27 cellular contexts compared by ENCODE assay signal in the genomic region with DNA sequence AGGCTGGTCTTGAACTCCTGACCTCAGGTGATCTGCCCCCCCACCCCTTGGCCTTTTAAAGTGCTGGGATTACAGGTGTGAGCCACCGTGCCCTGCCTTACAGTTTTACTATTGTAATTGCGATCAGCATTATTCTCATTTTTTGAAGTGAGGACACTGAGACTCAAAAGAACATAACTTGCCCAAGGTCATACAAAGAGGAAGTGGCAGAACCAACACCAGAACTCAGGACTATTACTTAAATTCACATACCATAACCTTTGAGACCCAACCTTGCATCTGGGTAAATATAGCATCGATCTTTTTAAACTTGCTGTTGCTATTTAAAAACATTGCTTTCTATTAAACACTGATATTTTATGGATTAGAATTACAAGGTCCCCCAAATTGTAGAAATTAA. TPM values are rescaled to one million over a fixed set of nuclear protein-coding genes. Genes with fewer than 3 reads are reported as not detected.
DNase-seq lines count a peak whose midpoint lies in the region; ATAC-seq, FAIRE-seq and TF ChIP-seq lines count a peak whose summit lies in the region.
"Had no signal": no experiment of that assay in that cellular context is flagged by ENCODE, and none has a peak within 500 bp of the region (broad histone marks: within the 10 kb centered on the region; RNA-seq: fewer than 3 reads in every experiment).

No MANE protein-coding gene starts in this region.

- intact Hi-C loops in GM12878 (cut with micrococcal nuclease; ENCODE audit: unreplicated experiment) (no loop called here), OCI-LY7 (cut with micrococcal nuclease; ENCODE audit: unreplicated experiment) (no loop called here)

- no peak for TF ChIP-seq EP300 in GM12878 (IDR thresholded peaks at IDR 0.05; ENCODE audit: borderline replicate concordance in 1 of 2, control insufficient read depth in 1 of 2, low read depth in 2 of 2, low read length in 2 of 2)

- H3K27ac ChIP-seq in OCI-LY3 (ENCODE audit: low read length) (peak overlapping the region; percentile 76), GM12878 (ENCODE audit: control insufficient read depth, insufficient read depth) (no peak overlapping the region), OCI-LY7 (ENCODE audit: low read depth, low read length, poor library complexity, severe bottlenecking) (no peak overlapping the region)
- H3K27ac ChIP-seq: BLaER1 treated with 17β-estradiol and CSF1 and Interleukin-3, amounts not matched to agents 10 nM and 100 nM had no signal

- RAD21 ChIA-PET in GM12878 (lab: Charles Lee; ENCODE audit: unreplicated experiment): interaction anchor here (1.0 kb wide), 1 partner anchor 25 kb away, joined by 4 read pairs; no protein-coding TSS in a partner anchor

- no peaks in the 10 kb centered on the region for H3K4me1 Mint-ChIP-seq in T-helper 17 cell
- H3K4me1 Mint-ChIP-seq: CD8-positive, alpha-beta memory T cell had no signal

- CTCF ChIA-PET in GM12878 (lab: Yijun Ruan, JAX): interaction anchor here (1.5 kb wide), 1 partner anchor 25 kb away, joined by 3 read pairs; no protein-coding TSS in a partner anchor
- CTCF ChIA-PET in OCI-LY7 (lab: Charles Lee; ENCODE audit: unreplicated experiment): no interaction called here

- no peak for TF ChIP-seq RAD21 in GM12878 (IDR thresholded peaks at IDR 0.05; ENCODE audit: insufficient read depth, low read depth, low read length)

- H3K4me1 ChIP-seq in OCI-LY3 (ENCODE audit: low read length) (peaks cover 55% of the 10 kb centered on the region), GM12878 (ENCODE audit: control insufficient read depth, insufficient read depth, low read length) (peaks cover 4% of the 10 kb centered on the region; the same call in 1 of the 2 replicates), OCI-LY7 (ENCODE audit: insufficient read depth, low read length, poor library complexity, severe bottlenecking) (peaks cover 8% of the 10 kb centered on the region)
- H3K4me1 ChIP-seq: BE2C had no signal

- 62% methylated on average over 3 of the region's 3 CpGs for WGBS in GM12878 (ENCODE audit: insufficient coverage, insufficient replicate concordance, low lambda C conversion rate, missing lambda C conversion rate)

- DNase-seq in NOMO-1 treated with DMSO at 0.1 percent for 48 hours (lab: John Stamatoyannopoulos, UW; ENCODE audit: unreplicated experiment): peak; percentile 6
- DNase-seq in NOMO-1 treated with dmso at 0.1 percent for 144 hours (lab: John Stamatoyannopoulos, UW; ENCODE audit: unreplicated experiment): no peak
- DNase-seq in GM19239 (ENCODE audit: insufficient read length, low spot score): no peak
- no peak for DNase-seq in GM12878 (ENCODE audit: low read depth, low spot score)
- no peak for DNase-seq in OCI-LY7 (ENCODE audit: low spot score)
- DNase-seq in DMS 273 (lab: John Stamatoyannopoulos, UW; ENCODE audit: unreplicated experiment): no peak
- no peak for DNase-seq in T-helper 17 cell
- DNase-seq: 8988T; ACHN; AML-193; BE2C; CD4-positive, alpha-beta T cell; CD8-positive, alpha-beta memory T cell; DMS53; DMS79 treated with DMSO at 0.1 percent for 48 hours; GF-D8; H9 had no signal

- FAIRE-seq in GM19239 (lab: Jason Lieb, UNC): peak; percentile 11
- no peak for FAIRE-seq in GM12878 (lab: Jason Lieb, UNC)
- FAIRE-seq: A549, D721Med had no signal

- TF ChIP-seq CTCF in OCI-LY3 (IDR thresholded peaks at IDR 0.05; ENCODE audit: low read depth, low read length) (no peak), GM12878 (IDR thresholded peaks at IDR 0.05 in 2 of 3, conservative IDR thresholded peaks at IDR 0.05 in 1 of 3; ENCODE audit: control insufficient read depth in 2 of 3, extremely low read depth in 1 of 3, insufficient read depth in 1 of 3, low read depth in 3 of 3, low read length in 3 of 3) (no peak), OCI-LY7 (conservative IDR thresholded peaks at IDR 0.05; ENCODE audit: low read length) (no peak)

- H2AFZ ChIP-seq in OCI-LY3 (ENCODE audit: low read depth, low read length): 0 out of 2 replicates have a peak overlapping the region, but pooled peaks have one; percentile 1
- H2AFZ ChIP-seq in GM12878 (ENCODE audit: control insufficient read depth, low read depth, low read length): no peak overlapping the region
- H2AFZ ChIP-seq in OCI-LY7 (ENCODE audit: low read length): no peak overlapping the region
- H2AFZ ChIP-seq: GM23338 had no signal

- H3K4me3 Mint-ChIP-seq in T-helper 17 cell: no peak overlapping the region
- H3K4me3 Mint-ChIP-seq: CD14-positive monocyte; CD4-positive, alpha-beta T cell; CD8-positive, alpha-beta memory T cell; GM23338; H9 had no signal

- H3K9me3 ChIP-seq in OCI-LY3 (ENCODE audit: insufficient read depth, low read length) (no peaks in the 10 kb centered on the region), GM12878 (replicated peaks; ENCODE audit: control insufficient read depth, insufficient read depth, low read length) (no peaks in the 10 kb centered on the region), OCI-LY7 (ENCODE audit: low read length) (no peaks in the 10 kb centered on the region), T-helper 17 cell (ENCODE audit: control insufficient read depth, low read length, poor library complexity, severe bottlenecking) (no peaks in the 10 kb centered on the region)
- H3K9me3 ChIP-seq: A549; BE2C; BLaER1 treated with 17β-estradiol and CSF1 and Interleukin-3, amounts not matched to agents 10 nM and 100 nM had no signal

- no peak overlapping the region for H3K27ac Mint-ChIP-seq in T-helper 17 cell
- H3K27ac Mint-ChIP-seq: CD14-positive monocyte; CD4-positive, alpha-beta T cell; CD8-positive, alpha-beta memory T cell; GM23338; H9 had no signal

- SMC1A ChIA-PET in GM12878 (lab: Charles Lee; ENCODE audit: uncharacterized antibody, unreplicated experiment): interaction anchor here (0.7 kb wide), 1 partner anchor 38 kb away, joined by 3 read pairs; no protein-coding TSS in a partner anchor

- no peaks in the 10 kb centered on the region for H3K36me3 Mint-ChIP-seq in T-helper 17 cell (ENCODE audit: low read depth)
- H3K36me3 Mint-ChIP-seq: CD14-positive monocyte; CD8-positive, alpha-beta memory T cell had no signal

- H3K9ac ChIP-seq in OCI-LY3 (ENCODE audit: low read length) (peak overlapping the region; percentile 34; the same call in 1 of the 2 replicates), GM12878 (ENCODE audit: control insufficient read depth, insufficient read depth, low read length) (no peak overlapping the region)
- H3K9ac ChIP-seq: BLaER1 treated with 17β-estradiol and CSF1 and Interleukin-3, amounts not matched to agents 10 nM and 100 nM had no signal

- BruUV-seq in GM12878 (replicated peaks; lab: Mats Ljungman, UMichigan) (no TSS peak), OCI-LY7 (replicated peaks; lab: Mats Ljungman, UMichigan) (no TSS peak)

- peak overlapping the region; percentile 87 for H3K4me2 ChIP-seq in OCI-LY3 (ENCODE audit: low read length)
- H3K4me2 ChIP-seq in GM12878 (ENCODE audit: control insufficient read depth, insufficient read depth): no peak overlapping the region
- H3K4me2 ChIP-seq in OCI-LY7 (ENCODE audit: low read length): no peak overlapping the region
- H3K4me2 ChIP-seq: BLaER1 treated with 17β-estradiol and CSF1 and Interleukin-3, amounts not matched to agents 10 nM and 100 nM; GM23338 had no signal

- H3K4me3 ChIP-seq in OCI-LY3 (ENCODE audit: low read length) (peak overlapping the region; percentile 61; the same call in 1 of the 2 replicates), GM12878 (no peak overlapping the region), OCI-LY7 (ENCODE audit: low read depth, low read length, poor library complexity, severe bottlenecking) (no peak overlapping the region)
- H3K4me3 ChIP-seq: A549; BLaER1 treated with 17β-estradiol and CSF1 and Interleukin-3, amounts not matched to agents 10 nM and 100 nM; GM23338 had no signal

- no peaks in the 10 kb centered on the region for H3K79me2 ChIP-seq in OCI-LY3 (ENCODE audit: low read length)
- no peaks in the 10 kb centered on the region for H3K79me2 ChIP-seq in GM12878 (ENCODE audit: control insufficient read depth, insufficient read depth, low read length)
- no peaks in the 10 kb centered on the region for H3K79me2 ChIP-seq in OCI-LY7 (ENCODE audit: insufficient read depth, low read depth, low read length)

- H4K20me1 ChIP-seq in OCI-LY3 (ENCODE audit: insufficient read depth, low read length) (no peaks in the 10 kb centered on the region), GM12878 (ENCODE audit: control insufficient read depth, insufficient read depth) (no peaks in the 10 kb centered on the region), OCI-LY7 (ENCODE audit: insufficient read depth, low read length) (no peaks in the 10 kb centered on the region)
- H4K20me1 ChIP-seq: BLaER1 treated with 17β-estradiol and CSF1 and Interleukin-3, amounts not matched to agents 10 nM and 100 nM had no signal

- no peaks in the 10 kb centered on the region for H3K9me2 ChIP-seq in OCI-LY7 (ENCODE audit: insufficient read depth, low read length)

- no peaks in the 10 kb centered on the region for H3K36me3 ChIP-seq in OCI-LY3 (replicated peaks; ENCODE audit: low read depth, low read length)
- no peaks in the 10 kb centered on the region for H3K36me3 ChIP-seq in GM12878 (ENCODE audit: control insufficient read depth in 2 of 2, insufficient read depth in 2 of 2, low read length in 1 of 2)
- H3K36me3 ChIP-seq in OCI-LY7 (ENCODE audit: insufficient read depth, low read length): no peaks in the 10 kb centered on the region
- H3K36me3 ChIP-seq: BE2C; BLaER1 treated with 17β-estradiol and CSF1 and Interleukin-3, amounts not matched to agents 10 nM and 100 nM had no signal

- ATAC-seq in GM12878 (no peak), T-helper 17 cell (no peak)
- ATAC-seq: GM23338, HCT116 had no signal

- in situ Hi-C loops in GM12878 (cut with MboI): no loop called here

- POLR2A ChIA-PET in GM12878 (lab: Charles Lee): no interaction called here
- POLR2A ChIA-PET in OCI-LY7 (lab: Charles Lee): interaction anchor here (0.6 kb wide), 1 partner anchor 20 kb away, joined by 3 read pairs; no protein-coding TSS in a partner anchor

- H3K27me3 Mint-ChIP-seq in T-helper 17 cell: peaks cover 6% of the 10 kb centered on the region
- H3K27me3 Mint-ChIP-seq: CD4-positive, alpha-beta T cell had no signal

- no peak for TF ChIP-seq POLR2A in GM12878 (IDR thresholded peaks at IDR 0.05; ENCODE audit: low read depth, low read length)

- H3K27me3 ChIP-seq in OCI-LY3 (ENCODE audit: low read depth, low read length): no peaks in the 10 kb centered on the region
- H3K27me3 ChIP-seq in GM12878 (replicated peaks in 1 of 2; ENCODE audit: control insufficient read depth in 2 of 2, insufficient read depth in 2 of 2, low read length in 1 of 2): peaks cover 0 to 2% of the 10 kb centered on the region in 2 experiments; a peak in 1 of 4 replicates
- H3K27me3 ChIP-seq: BE2C; BLaER1 treated with 17β-estradiol and CSF1 and Interleukin-3, amounts not matched to agents 10 nM and 100 nM had no signal

RNA-seq across cellular contexts. Expression of gene FOXI1, which starts 54.2 kb away (rescaled TPM):
- total RNA-seq in GM12878 (2013; cell fraction: nucleolus; rRNA removed): not detected in 2 replicates
- total RNA-seq in GM12878 (2014; rRNA removed): not detected in 2 replicates
- total RNA-seq in GM12878 (2014; rRNA removed; fragmentation: Illumina TruSeq; extraction: Trizol): not detected in 2 replicates
- not detected in 2 replicates for total RNA-seq in GM12878 (2021)
- polyA plus RNA-seq in GM12878 (2011; ENCODE audit: low read depth): not detected
- not detected in 2 replicates for polyA plus RNA-seq in GM12878 (2011; rRNA removed)
- polyA plus RNA-seq in GM12878 (2011; cell fraction: cytosol; rRNA removed): not detected in 2 replicates
- 0.04 TPM in 1 of 2 replicates, not detected in the other for polyA plus RNA-seq in GM12878 (2011; cell fraction: nucleus; rRNA removed)
- polyA plus RNA-seq in GM12878 (2012): not detected in 2 replicates
- not detected in 2 replicates for polyA plus RNA-seq in GM12878 (2014; fragmentation: Illumina TruSeq; extraction: Trizol)
- polyA plus RNA-seq in GM12878 (2014; fragmentation: Nextera tagmentation; extraction: Ambion mirVana): not detected
- not detected in 2 replicates for polyA plus RNA-seq in GM12878 (2014; rRNA removed)
- not detected for polyA plus RNA-seq in GM12878 (2016; fragmentation: Nextera tagmentation; extraction: Ambion mirVana)
- polyA minus RNA-seq in GM12878 (2011; rRNA and poly(A)+ RNA removed): not detected in 2 replicates
- not detected in 2 replicates for polyA minus RNA-seq in GM12878 (2011; cell fraction: cytosol; rRNA and poly(A)+ RNA removed)
- polyA minus RNA-seq in GM12878 (2011; cell fraction: nucleus; rRNA and poly(A)+ RNA removed): not detected in 2 replicates
- not detected in 2 replicates for total RNA-seq in OCI-LY7 (2014; rRNA removed; shearing (Covaris generic))
- total RNA-seq in OCI-LY7 (2022): not detected in 2 replicates
- under 1 TPM in 1 of 2 donors, not detected in 1; 0.18 TPM for total RNA-seq in T-helper 17 cell
- total RNA-seq: CD8-positive, alpha-beta memory T cell; Daoy; G401; GM23338; H4; H9 had no signal
- polyA plus RNA-seq: A549; CD14-positive monocyte; CD8-positive, alpha-beta memory T cell; GM23338 had no signal
